In the genomic region with DNA sequence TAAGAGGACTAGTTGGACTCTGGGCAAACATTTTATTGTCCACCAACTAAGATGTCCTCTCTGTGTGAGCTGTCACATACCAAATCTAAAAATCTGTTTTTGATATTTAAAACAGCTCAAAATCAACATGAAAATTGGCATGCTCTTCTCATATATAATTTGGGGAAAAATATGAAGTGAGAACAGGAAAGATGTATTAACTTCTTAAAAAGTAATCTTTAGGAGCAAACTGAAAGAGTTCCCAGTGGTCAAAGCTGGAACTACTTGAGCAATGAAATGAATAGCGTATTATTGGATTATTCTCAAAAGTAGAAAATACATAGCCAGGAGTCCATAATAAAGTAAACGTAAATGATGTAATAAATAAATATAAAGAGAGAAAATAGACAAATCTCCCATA, we compare ENCODE assay signal across 1 cellular context.
TF ChIP-seq lines count a peak whose summit lies in the region.

No MANE protein-coding gene starts in this region.

TF ChIP-seq in liver, 16 proteins besides CTCF, POLR2A, EP300 and RAD21 (continued from another document):
- TF ChIP-seq MAX (IDR thresholded peaks at IDR 0.05) (no peak), HNF4G (IDR thresholded peaks at IDR 0.05) (no peak), TAF1 (conservative IDR thresholded peaks at IDR 0.05) (no peak), HNF4A (conservative IDR thresholded peaks at IDR 0.05) (no peak), SP1 (IDR thresholded peaks at IDR 0.05) (no peak)
- TF ChIP-seq, protein P1, sequence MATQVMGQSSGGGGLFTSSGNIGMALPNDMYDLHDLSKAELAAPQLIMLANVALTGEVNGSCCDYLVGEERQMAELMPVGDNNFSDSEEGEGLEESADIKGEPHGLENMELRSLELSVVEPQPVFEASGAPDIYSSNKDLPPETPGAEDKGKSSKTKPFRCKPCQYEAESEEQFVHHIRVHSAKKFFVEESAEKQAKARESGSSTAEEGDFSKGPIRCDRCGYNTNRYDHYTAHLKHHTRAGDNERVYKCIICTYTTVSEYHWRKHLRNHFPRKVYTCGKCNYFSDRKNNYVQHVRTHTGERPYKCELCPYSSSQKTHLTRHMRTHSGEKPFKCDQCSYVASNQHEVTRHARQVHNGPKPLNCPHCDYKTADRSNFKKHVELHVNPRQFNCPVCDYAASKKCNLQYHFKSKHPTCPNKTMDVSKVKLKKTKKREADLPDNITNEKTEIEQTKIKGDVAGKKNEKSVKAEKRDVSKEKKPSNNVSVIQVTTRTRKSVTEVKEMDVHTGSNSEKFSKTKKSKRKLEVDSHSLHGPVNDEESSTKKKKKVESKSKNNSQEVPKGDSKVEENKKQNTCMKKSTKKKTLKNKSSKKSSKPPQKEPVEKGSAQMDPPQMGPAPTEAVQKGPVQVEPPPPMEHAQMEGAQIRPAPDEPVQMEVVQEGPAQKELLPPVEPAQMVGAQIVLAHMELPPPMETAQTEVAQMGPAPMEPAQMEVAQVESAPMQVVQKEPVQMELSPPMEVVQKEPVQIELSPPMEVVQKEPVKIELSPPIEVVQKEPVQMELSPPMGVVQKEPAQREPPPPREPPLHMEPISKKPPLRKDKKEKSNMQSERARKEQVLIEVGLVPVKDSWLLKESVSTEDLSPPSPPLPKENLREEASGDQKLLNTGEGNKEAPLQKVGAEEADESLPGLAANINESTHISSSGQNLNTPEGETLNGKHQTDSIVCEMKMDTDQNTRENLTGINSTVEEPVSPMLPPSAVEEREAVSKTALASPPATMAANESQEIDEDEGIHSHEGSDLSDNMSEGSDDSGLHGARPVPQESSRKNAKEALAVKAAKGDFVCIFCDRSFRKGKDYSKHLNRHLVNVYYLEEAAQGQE (IDR thresholded peaks at IDR 0.05), result no peak
